ENCODE assay signal across 8 cellular contexts in the genomic region with DNA sequence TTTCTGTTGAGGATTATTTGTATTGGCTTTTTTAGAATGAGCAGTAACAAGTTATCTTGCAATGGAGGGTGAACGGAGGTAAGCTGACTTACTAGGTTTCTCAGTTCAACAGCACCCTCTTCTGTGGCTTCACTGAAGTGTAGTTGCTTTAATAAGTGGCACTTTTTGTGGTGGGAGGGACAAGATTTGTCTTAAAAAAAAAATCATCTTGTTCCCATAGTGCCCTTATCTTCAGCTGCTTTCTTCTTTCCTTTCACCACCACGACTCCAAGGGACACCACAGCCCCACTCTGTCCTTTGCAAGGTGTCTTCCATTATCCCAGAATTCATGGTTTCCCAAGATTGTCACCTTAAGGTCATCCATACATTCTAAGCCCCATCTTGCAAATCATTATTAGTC.
DNase-seq lines count a peak whose midpoint lies in the region; ATAC-seq and TF ChIP-seq lines count a peak whose summit lies in the region.

No MANE protein-coding gene starts in this region.

- H3K36me3 ChIP-seq in OCI-LY7 (ENCODE audit: insufficient read depth, low read length), result no peaks in the 10 kb centered on the region
- no peaks in the 10 kb centered on the region for H3K36me3 ChIP-seq in mucosa of descending colon (ENCODE audit: low read depth)

- H3K79me2 ChIP-seq in OCI-LY7 (ENCODE audit: insufficient read depth, low read depth, low read length), result no peaks in the 10 kb centered on the region

- DNase-seq in SIG-M5 treated with dmso at 0.1 percent for 504 hours (lab: John Stamatoyannopoulos, UW; ENCODE audit: unreplicated experiment) (peak; percentile 63), SIG-M5 (lab: John Stamatoyannopoulos, UW) (no peak), Kasumi-1 (lab: John Stamatoyannopoulos, UW) (peak; percentile 83 to 84), OCI-LY7 (ENCODE audit: low spot score) (peak; percentile 31), dorsolateral prefrontal cortex (peak in 1 of 10 donors; percentile 7), mucosa of descending colon (peak in 1 of 3 donors; percentile 33), GM19240 (ENCODE audit: insufficient read length, low spot score) (no peak)

- ATAC-seq in GM21528 (IDR thresholded peaks at IDR 0.05; ENCODE audit: low FRiP score, unreplicated experiment) (peak; percentile 80), mucosa of descending colon (peak; percentile 34)

- no peaks in the 10 kb centered on the region for H3K9me2 ChIP-seq in OCI-LY7 (ENCODE audit: insufficient read depth, low read length)

- H3K9me3 ChIP-seq in OCI-LY7 (ENCODE audit: low read length) (no peaks in the 10 kb centered on the region), mucosa of descending colon (no peaks in the 10 kb centered on the region)

- BruUV-seq in OCI-LY7 (replicated peaks; lab: Mats Ljungman, UMichigan), result no TSS peak

- H3K27ac ChIP-seq in OCI-LY7 (ENCODE audit: low read depth, low read length, poor library complexity, severe bottlenecking) (no peak overlapping the region), dorsolateral prefrontal cortex (no peak overlapping the region)

- CTCF ChIA-PET in OCI-LY7 (lab: Charles Lee; ENCODE audit: unreplicated experiment), result no interaction called here

- peak; percentile 65 for TF ChIP-seq CTCF in OCI-LY7 (conservative IDR thresholded peaks at IDR 0.05; ENCODE audit: low read length)
- peak; percentile 11 to 75 (median 62) for TF ChIP-seq CTCF in dorsolateral prefrontal cortex (IDR thresholded peaks at IDR 0.05 in 54 of 56, conservative IDR thresholded peaks at IDR 0.05 in 2 of 56; ENCODE audit: low read depth in 1 of 56, partially characterized antibody in 56 of 56)
- no peak for TF ChIP-seq CTCF in mucosa of descending colon (IDR thresholded peaks at IDR 0.05)

- no peak overlapping the region for H3K4me2 ChIP-seq in OCI-LY7 (ENCODE audit: low read length)

- H3K4me1 ChIP-seq in OCI-LY7 (ENCODE audit: insufficient read depth, low read length, poor library complexity, severe bottlenecking) (no peaks in the 10 kb centered on the region), mucosa of descending colon (ENCODE audit: low read depth) (no peaks in the 10 kb centered on the region)

- POLR2A ChIA-PET in OCI-LY7 (lab: Charles Lee), result no interaction called here

- H4K20me1 ChIP-seq in OCI-LY7 (ENCODE audit: insufficient read depth, low read length), result no peaks in the 10 kb centered on the region

- no peak overlapping the region for H2AFZ ChIP-seq in OCI-LY7 (ENCODE audit: low read length)

- intact Hi-C loops in OCI-LY7 (cut with micrococcal nuclease; ENCODE audit: unreplicated experiment) (loop anchor here (5.0 kb wide), 1 partner anchor 974 kb away; no protein-coding TSS in a partner anchor), dorsolateral prefrontal cortex (cut with DNase I) (loop anchor here in 1 of 2 donors (2.0 to 5.0 kb wide), 2 partner anchors 972 to 1134 kb away; no protein-coding TSS in a partner anchor), mucosa of descending colon (cut with DNase I, micrococcal nuclease) (loop anchor here in 1 of 2 donors (5.0 kb wide), 1 partner anchor 969 kb away; no protein-coding TSS in a partner anchor)

- H3K4me3 ChIP-seq in OCI-LY7 (ENCODE audit: low read depth, low read length, poor library complexity, severe bottlenecking), result no peak overlapping the region
- no peak overlapping the region for H3K4me3 ChIP-seq in dorsolateral prefrontal cortex
- H3K4me3 ChIP-seq in mucosa of descending colon, result no peak overlapping the region

- H3K27me3 ChIP-seq in dorsolateral prefrontal cortex, result no peaks in the 10 kb centered on the region

Comparison
In these comparisons a context has a peak if more than half of its experiments do, and no peak if none do; other contexts are left out.
1. DNase-seq: peak in SIG-M5 treated with dmso at 0.1 percent for 504 hours (single experiment), Kasumi-1 (2 of 2) and OCI-LY7 (single experiment); none in SIG-M5 (single experiment) and GM19240 (single experiment).